Comparison of ENCODE assay signal across 3 cellular contexts in genomic region chr4:47917163-47917562, GRCh38. TPM values are rescaled to one million over a fixed set of nuclear protein-coding genes. Genes with fewer than 3 reads are reported as not detected.
DNase-seq lines count a peak whose midpoint lies in the region; ATAC-seq, FAIRE-seq and TF ChIP-seq lines count a peak whose summit lies in the region.
"Not testable (repeated sequence)": the region's sequence is repeated elsewhere in the genome, so short reads cannot be mapped to it uniquely, and the experiment has no call there.

No MANE protein-coding gene starts in this region.

- POLR2A ChIA-PET in HEK293 (lab: Yijun Ruan, JAX); K562 (lab: Yijun Ruan, JAX): not testable (repeated sequence)

- not testable (repeated sequence) for H4K20me1 ChIP-seq in K562 (replicated peaks; ENCODE audit: control insufficient read depth, insufficient read depth, low read length)

- ATAC-seq in K562 = not testable (repeated sequence)

- H3K9ac ChIP-seq in K562 (ENCODE audit: insufficient read depth in 1 of 2, low read depth in 2 of 2, low read length in 2 of 2) = not testable (repeated sequence)

- peak overlapping the region; percentile 11 for H3K4me3 Mint-ChIP-seq in neural crest cell

- CTCF ChIA-PET in HEK293 (lab: Yijun Ruan, JAX); K562 (lab: Yijun Ruan, JAX; ENCODE audit: low intra/inter-chr PET ratio): not testable (repeated sequence)

- DNase-seq in K562 (ENCODE audit: extremely low read depth in 1 of 4, low spot score in 3 of 4); neural crest cell (ENCODE audit: low read depth, low spot score): not testable (repeated sequence)

- TF ChIP-seq CTCF in HEK293 (tag by site-specific recombination; IDR thresholded peaks at IDR 0.05); K562 (IDR thresholded peaks at IDR 0.05 in 2 of 3, conservative IDR thresholded peaks at IDR 0.05 in 1 of 3; ENCODE audit: insufficient read depth in 2 of 3, low read depth in 1 of 3, low read length in 3 of 3); neural crest cell (conservative IDR thresholded peaks at IDR 0.05): not testable (repeated sequence)

- not testable (repeated sequence) for H3K27me3 ChIP-seq in K562 (ENCODE audit: control insufficient read depth in 2 of 2, insufficient read depth in 2 of 2, low read length in 2 of 2)

- intact Hi-C loops in K562 (cut with micrococcal nuclease) = not testable (repeated sequence)

- WGBS in K562 (ENCODE audit: insufficient coverage, low coverage, missing lambda C conversion rate) = 85% methylated on average over 1 of the region's 1 CpG

- H3K27ac Mint-ChIP-seq in neural crest cell (ENCODE audit: unreplicated experiment) = not testable (repeated sequence)

- not testable (repeated sequence) for TF ChIP-seq RAD21 in K562 (CRISPR knock-in tag; conservative IDR thresholded peaks at IDR 0.05 in 1 of 2, IDR thresholded peaks at IDR 0.05 in 1 of 2)

- FAIRE-seq in K562 (lab: Jason Lieb, UNC) = not testable (repeated sequence)

- not testable (repeated sequence) for H3K9me1 ChIP-seq in K562 (ENCODE audit: control insufficient read depth, insufficient read depth, low read length)

- H3K27ac ChIP-seq in HEK293 (ENCODE audit: extremely low read depth, low read depth, low read length); K562 (ENCODE audit: extremely low read depth, low read depth, low read length): not testable (repeated sequence)

- H3K9me3 ChIP-seq in HEK293 (ENCODE audit: control insufficient read depth, insufficient read depth, low read depth, low read length); K562 (replicated peaks; ENCODE audit: control insufficient read depth, insufficient read depth, low read depth, low read length): not testable (repeated sequence)

- H3K36me3 Mint-ChIP-seq in neural crest cell (ENCODE audit: low read depth) = peaks cover 10% of the 10 kb centered on the region

- in situ Hi-C loops in K562 (cut with MboI) = not testable (repeated sequence)

- not testable (repeated sequence) for H2AFZ ChIP-seq in K562 (ENCODE audit: low read depth, low read length)

- not testable (repeated sequence) for H3K4me2 ChIP-seq in K562 (ENCODE audit: insufficient read depth, low read length)

- H3K36me3 ChIP-seq in HEK293 (ENCODE audit: control insufficient read depth in 2 of 2, insufficient read depth in 1 of 2, low read length in 2 of 2); K562 (ENCODE audit: control insufficient read depth, insufficient read depth, low read length): not testable (repeated sequence)

- H3K4me3 ChIP-seq in HEK293 (ENCODE audit: low read depth, low read length); K562: not testable (repeated sequence)

- not testable (repeated sequence) for TF ChIP-seq EP300 in K562 (IDR thresholded peaks at IDR 0.05; ENCODE audit: low read length)

- not testable (repeated sequence) for H3K4me1 ChIP-seq in HEK293 (ENCODE audit: control insufficient read depth, insufficient read depth, low read length)
- H3K4me1 ChIP-seq in K562 (replicated peaks in 1 of 2; ENCODE audit: control insufficient read depth in 2 of 2, insufficient read depth in 2 of 2, low read length in 2 of 2) = peaks cover 11 to 17% of the 10 kb centered on the region in 2 experiments

- TF ChIP-seq POLR2A in K562 (conservative IDR thresholded peaks at IDR 0.05) = not testable (repeated sequence)

- not testable (repeated sequence) for BruUV-seq in K562 (replicated peaks; lab: Mats Ljungman, UMichigan)

- peaks cover 19% of the 10 kb centered on the region for H3K4me1 Mint-ChIP-seq in neural crest cell

- H3K27me3 Mint-ChIP-seq in neural crest cell (ENCODE audit: low read depth) = not testable (repeated sequence)

- H3K9me3 Mint-ChIP-seq in neural crest cell = not testable (repeated sequence)

- H3K79me2 ChIP-seq in K562 (ENCODE audit: control insufficient read depth, insufficient read depth, low read length) = peaks cover 17% of the 10 kb centered on the region

TF ChIP-seq in HEK293, 187 proteins besides CTCF, POLR2A, EP300 and RAD21:
- TF ChIP-seq ZNF146 (tag by site-specific recombination; IDR thresholded peaks at IDR 0.05) (peak; percentile 88), ZNF580 (tag by site-specific recombination; IDR thresholded peaks at IDR 0.05) (0 out of 2 replicates have a peak, but pooled peaks have one; percentile 23)

TF ChIP-seq in K562, 482 proteins besides CTCF, POLR2A, EP300 and RAD21:
- TF ChIP-seq BCOR (IDR thresholded peaks at IDR 0.05) = peak; percentile 35; the same call in 1 of the 2 replicates
- peak; percentile 79 for TF ChIP-seq ZNF146 (CRISPR knock-in tag; IDR thresholded peaks at IDR 0.05; ENCODE audit: unreplicated experiment)
- peak in 1 of 2 experiments; percentile 23; a peak in 1 of 4 replicates for TF ChIP-seq KDM1A (IDR thresholded peaks at IDR 0.05)
TF ChIP-seq in K562: peak in this region for 3; not testable (repeated sequence) for 479.

RNA-seq across cellular contexts. Expression of gene NFXL1, which starts 2.8 kb away (rescaled TPM):
- 36.8 and 85.1 TPM in 2 replicates for total RNA-seq in K562 (2011; cell fraction: chromatin; rRNA removed; ENCODE audit: low replicate concordance)
- total RNA-seq in K562 (2011; cell fraction: nucleolus; rRNA removed) = 18.2 and 23.7 TPM in 2 replicates
- total RNA-seq in K562 (2011; cell fraction: nucleoplasm; rRNA removed) = 26.6 and 27.4 TPM in 2 replicates
- total RNA-seq in K562 (2014; rRNA removed) = 9.1 and 15.1 TPM in 2 replicates
- total RNA-seq in K562 (2014; rRNA removed; fragmentation: Illumina TruSeq; extraction: Trizol) = 10.6 and 11.2 TPM in 2 replicates
- total RNA-seq in K562 (2015; rRNA removed; fragmentation: Illumina TruSeq; extraction: Trizol) = 8.7 and 9.5 TPM in 2 replicates
- total RNA-seq in K562 (2021) = 16.1 and 18.8 TPM in 2 replicates
- polyA plus RNA-seq in K562 (2011; rRNA removed) = 22.4 and 27.0 TPM in 2 replicates
- polyA plus RNA-seq in K562 (2011; cell fraction: cytosol; rRNA removed) = 6.2 and 12.7 TPM in 2 replicates
- 35.6 and 42.9 TPM in 2 replicates for polyA plus RNA-seq in K562 (2011; cell fraction: nucleus; rRNA removed)
- polyA plus RNA-seq in K562 (2012) = 9.4 and 17.2 TPM in 2 replicates
- polyA plus RNA-seq in K562 (2014; fragmentation: Illumina TruSeq; extraction: Trizol) = 10.4 and 13.0 TPM in 2 replicates
- 1 to 10 TPM; 7.5 to 8.0 TPM for polyA plus RNA-seq in K562 (2014; fragmentation: Nextera tagmentation; extraction: Ambion mirVana)
- 12.8 and 13.6 TPM in 2 replicates for polyA plus RNA-seq in K562 (2014; rRNA removed)
- 87.6 and 93.6 TPM in 2 replicates for polyA minus RNA-seq in K562 (2011; rRNA and poly(A)+ RNA removed)
- polyA minus RNA-seq in K562 (2011; cell fraction: cytosol; rRNA and poly(A)+ RNA removed) = 18.4 and 19.9 TPM in 2 replicates
- 32.7 and 61.4 TPM in 2 replicates for polyA minus RNA-seq in K562 (2011; cell fraction: nucleus; rRNA and poly(A)+ RNA removed)
- total RNA-seq in neural crest cell = 18.5 and 19.7 TPM in 2 replicates
